In genomic region chr10:72821606-72822005, GRCh38 we compare ENCODE assay signal across 30 cellular contexts.
"Had no signal": no experiment of that assay in that cellular context is flagged by ENCODE, and none has a peak within 500 bp of the region (broad histone marks: within the 10 kb centered on the region; RNA-seq: fewer than 3 reads in every experiment).

No MANE protein-coding gene starts in this region.

- H3K27ac ChIP-seq: adrenal gland, ascending aorta, breast epithelium, esophagus muscularis mucosa, ovary, prostate gland, sigmoid colon, stomach, thyroid gland, upper lobe of left lung, vagina had no signal

- H3K4me1 ChIP-seq: adrenal gland, ascending aorta, breast epithelium, prostate gland, sigmoid colon, thyroid gland, vagina had no signal

- H3K4me3 ChIP-seq: adrenal gland, ascending aorta, breast epithelium, esophagus muscularis mucosa, ovary, prostate gland, sigmoid colon, stomach, thyroid gland, upper lobe of left lung, vagina had no signal

- DNase-seq: activated B cell treated with CpG ODN at 0.5 μM for 24 hours; activated CD4-positive, alpha-beta T cell treated with anti-CD3 and anti-CD28 coated beads for 36 hours; activated CD8-positive, alpha-beta memory T cell treated with anti-CD3 and anti-CD28 coated beads, Interleukin-2, amount 10 ng/mL, durations not matched to agents 7 days and 5 days; activated CD8-positive, alpha-beta T cell treated with anti-CD3 and anti-CD28 coated beads, Interleukin-2, amount 10 ng/mL, durations not matched to agents 7 days and 5 days; activated effector memory CD4-positive, alpha-beta T cell treated with Interleukin-2 at 50 U/mL for 16 hours; activated naive CD4-positive, alpha-beta T cell treated with Interleukin-2 at 50 U/mL for 16 hours; activated T-cell treated with anti-CD3 and anti-CD28 coated beads, Interleukin-2, amount 50 U/mL, for 48 hours; adrenal gland; central memory CD4-positive, alpha-beta T cell; dermis blood vessel endothelial cell; effector CD4-positive, alpha-beta T cell; islet precursor cell; left cardiac atrium; left ventricle myocardium superior; naive B cell; ovary; retina; sigmoid colon; stimulated activated CD4-positive, alpha-beta T cell treated with anti-CD3 and anti-CD28 coated beads, Interleukin-15, amount 100 ng/mL, for 24 hours; stimulated activated CD4-positive, alpha-beta T cell treated with anti-CD3 and anti-CD28 coated beads, Interleukin-2, amount 100 ng/mL, for 24 hours; stimulated activated naive B cell treated with anti-CD40 and anti-IgM and Interleukin-4, amounts not matched to agents 10 μg/mL and 1 μg/mL and 100 μg/mL, for 72 hours; stomach; SW 1271; thyroid gland; upper lobe of left lung had no signal

- H3K27me3 ChIP-seq: adrenal gland, ascending aorta, breast epithelium, esophagus muscularis mucosa, ovary, sigmoid colon, stomach, thyroid gland, upper lobe of left lung, vagina had no signal

- H3K36me3 ChIP-seq: adrenal gland, ascending aorta, breast epithelium, esophagus muscularis mucosa, ovary, prostate gland, sigmoid colon, stomach, thyroid gland, upper lobe of left lung, vagina had no signal

- H3K9me3 ChIP-seq: adrenal gland, ascending aorta, breast epithelium, esophagus muscularis mucosa, ovary, prostate gland, sigmoid colon, stomach, thyroid gland, upper lobe of left lung, vagina had no signal
